5 cellular contexts compared by ENCODE assay signal in genomic region chrX:52909313-52909969, GRCh38. TPM values are rescaled to one million over a fixed set of nuclear protein-coding genes. Genes with fewer than 3 reads are reported as not detected.
"Had no signal": no experiment of that assay in that cellular context is flagged by ENCODE, and none has a peak within 500 bp of the region (broad histone marks: within the 10 kb centered on the region; RNA-seq: fewer than 3 reads in every experiment).

No MANE protein-coding gene starts in this region.

RNA-seq across cellular contexts. Expression of gene XAGE3, which starts 41.6 kb away (rescaled TPM):
- total RNA-seq: HT-29, IMR-90, M059J, SK-MEL-5 had no signal
- polyA plus RNA-seq: IMR-90, SK-N-SH had no signal
